In genomic region chr18:12882416-12882815, GRCh38 we compare ENCODE assay signal across 8 cellular contexts. TPM values are rescaled to one million over a fixed set of nuclear protein-coding genes. Genes with fewer than 3 reads are reported as not detected.
A peak's percentile ranks its signal among the peaks of the same experiment; 100 is the strongest.
DNase-seq lines count a peak whose midpoint lies in the region; ATAC-seq, FAIRE-seq and TF ChIP-seq lines count a peak whose summit lies in the region.

No MANE protein-coding gene starts in this region.

- WGBS in aorta, 2 donors = 40 to 48% methylated on average over 3 of the region's 3 CpGs

- CTCF ChIA-PET in OCI-LY7 (lab: Charles Lee; ENCODE audit: unreplicated experiment) (no interaction called here), endothelial cell of umbilical vein (lab: Charles Lee) (interaction anchor here (1.4 to 4.1 kb wide), 3 partner anchors 8 to 138 kb away, joined by 4 to 21 read pairs (median 5); no protein-coding TSS in a partner anchor)

- H3K4me2 ChIP-seq in OCI-LY7 (ENCODE audit: low read length) = peak overlapping the region; percentile 89
- H3K4me2 ChIP-seq in endothelial cell of umbilical vein (ENCODE audit: insufficient read depth, low read length) = peak overlapping the region; percentile 87
- peak overlapping the region; percentile 84 for H3K4me2 ChIP-seq in parathyroid adenoma (ENCODE audit: low read length)

- ATAC-seq in aorta (ENCODE audit: low FRiP score) = no peak
- no peak for ATAC-seq in GM19452 (IDR thresholded peaks at IDR 0.05; ENCODE audit: unreplicated experiment)
- ATAC-seq in HG02610 (IDR thresholded peaks at IDR 0.05; ENCODE audit: unreplicated experiment) = no peak
- ATAC-seq in HG03159 (IDR thresholded peaks at IDR 0.05; ENCODE audit: unreplicated experiment) = no peak

- H3K9ac ChIP-seq in endothelial cell of umbilical vein (replicated peaks; ENCODE audit: extremely low read depth, insufficient read depth, low read length) (peak overlapping the region; percentile 98), parathyroid adenoma (no peak overlapping the region)

- TF ChIP-seq CTCF in OCI-LY7 (conservative IDR thresholded peaks at IDR 0.05; ENCODE audit: low read length) (no peak), endothelial cell of umbilical vein (IDR thresholded peaks at IDR 0.05; ENCODE audit: extremely low read depth in 1 of 2, insufficient read depth in 1 of 2, low read depth in 1 of 2, low read length in 2 of 2) (no peak), parathyroid adenoma (IDR thresholded peaks at IDR 0.05) (no peak)

- H3K27me3 ChIP-seq in endothelial cell of umbilical vein (ENCODE audit: control insufficient read depth in 2 of 2, insufficient read depth in 2 of 2, low read length in 2 of 2) = no peaks in the 10 kb centered on the region
- H3K27me3 ChIP-seq in parathyroid adenoma (ENCODE audit: control insufficient read depth, insufficient read depth, low read length) = no peaks in the 10 kb centered on the region
- no peaks in the 10 kb centered on the region for H3K27me3 ChIP-seq in aorta (ENCODE audit: control insufficient read depth in 1 of 2, insufficient read depth in 2 of 2, low read length in 1 of 2)

- H3K27ac ChIP-seq in OCI-LY7 (ENCODE audit: low read depth, low read length, poor library complexity, severe bottlenecking) (no peak overlapping the region), endothelial cell of umbilical vein (ENCODE audit: insufficient read depth, low read depth, low read length) (no peak overlapping the region), parathyroid adenoma (peak overlapping the region; percentile 99), aorta (ENCODE audit: low read depth in 1 of 2, low read length in 2 of 2) (no peak overlapping the region)

- POLR2A ChIA-PET in OCI-LY7 (lab: Charles Lee) (interaction anchor here (1.1 to 4.0 kb wide), 6 partner anchors 10 to 109 kb away, joined by 3 to 52 read pairs (median 5); partner anchors contain the start of gene CEP192), endothelial cell of umbilical vein (lab: Charles Lee) (no interaction called here)

- FAIRE-seq in endothelial cell of umbilical vein (lab: Jason Lieb, UNC) = no peak

- dilution Hi-C loops in endothelial cell of umbilical vein (cut with MboI; ENCODE audit: extremely low pct_ligation_motif_present, low sequenced_read_pairs) = no loop called here

- H2AFZ ChIP-seq in OCI-LY7 (ENCODE audit: low read length) (no peak overlapping the region), endothelial cell of umbilical vein (ENCODE audit: low read depth, low read length) (no peak overlapping the region), parathyroid adenoma (no peak overlapping the region)

- peak; percentile 15 for DNase-seq in ELR (ENCODE audit: low read depth)
- DNase-seq in OCI-LY7 (ENCODE audit: low spot score) = no peak
- DNase-seq in endothelial cell of umbilical vein (ENCODE audit: low read depth, low spot score) = no peak
- DNase-seq in aorta = no peak

- peaks cover 68% of the 10 kb centered on the region for H3K4me1 ChIP-seq in OCI-LY7 (ENCODE audit: insufficient read depth, low read length, poor library complexity, severe bottlenecking)
- H3K4me1 ChIP-seq in endothelial cell of umbilical vein (ENCODE audit: control insufficient read depth, extremely low read depth, insufficient read depth, low read length) = peaks cover 6% of the 10 kb centered on the region
- peaks cover 18% of the 10 kb centered on the region for H3K4me1 ChIP-seq in parathyroid adenoma
- peaks cover 0 to 2% of the 10 kb centered on the region in 2 donors for H3K4me1 ChIP-seq in aorta (ENCODE audit: control insufficient read depth in 1 of 2, insufficient read depth in 2 of 2, low read length in 2 of 2)

- H3K9me2 ChIP-seq in OCI-LY7 (ENCODE audit: insufficient read depth, low read length) = no peaks in the 10 kb centered on the region

- no peaks in the 10 kb centered on the region for H3K9me1 ChIP-seq in endothelial cell of umbilical vein (replicated peaks; ENCODE audit: control insufficient read depth, extremely low read depth, insufficient read depth, low read length)

- peak overlapping the region; percentile 78 for H3K4me3 ChIP-seq in OCI-LY7 (ENCODE audit: low read depth, low read length, poor library complexity, severe bottlenecking)
- H3K4me3 ChIP-seq in endothelial cell of umbilical vein (replicated peaks in 1 of 3; ENCODE audit: insufficient read depth in 1 of 3, low read depth in 1 of 3, low read length in 3 of 3) = peak overlapping the region in 2 of 3 experiments; percentile 32 to 79
- H3K4me3 ChIP-seq in parathyroid adenoma (ENCODE audit: low read depth, low read length) = peak overlapping the region; percentile 86
- no peak overlapping the region for H3K4me3 ChIP-seq in aorta (ENCODE audit: low read length in 2 of 2)

- BruUV-seq in OCI-LY7 (replicated peaks; lab: Mats Ljungman, UMichigan) = TSS peak; percentile 67
- no TSS peak for BruUV-seq in endothelial cell of umbilical vein (replicated peaks; lab: Mats Ljungman, UMichigan)

- H3K9me3 ChIP-seq in OCI-LY7 (ENCODE audit: low read length) = no peaks in the 10 kb centered on the region
- H3K9me3 ChIP-seq in endothelial cell of umbilical vein (replicated peaks; ENCODE audit: control insufficient read depth, insufficient read depth, low read length) = no peaks in the 10 kb centered on the region
- no peaks in the 10 kb centered on the region for H3K9me3 ChIP-seq in parathyroid adenoma (ENCODE audit: control insufficient read depth, low read length)
- H3K9me3 ChIP-seq in aorta (ENCODE audit: control insufficient read depth, low read length) = no peaks in the 10 kb centered on the region

- no peak for TF ChIP-seq POLR2A in endothelial cell of umbilical vein (IDR thresholded peaks at IDR 0.05; ENCODE audit: low read depth, low read length)

- H3K79me2 ChIP-seq in OCI-LY7 (ENCODE audit: insufficient read depth, low read depth, low read length) = peaks cover 62% of the 10 kb centered on the region
- H3K79me2 ChIP-seq in endothelial cell of umbilical vein (ENCODE audit: control insufficient read depth, insufficient read depth, low read length) = peaks cover 42% of the 10 kb centered on the region
- H3K79me2 ChIP-seq in parathyroid adenoma = peaks cover 37% of the 10 kb centered on the region

- H3K36me3 ChIP-seq in OCI-LY7 (ENCODE audit: insufficient read depth, low read length) = no peaks in the 10 kb centered on the region; the same call in 1 of the 2 replicates
- H3K36me3 ChIP-seq in endothelial cell of umbilical vein (ENCODE audit: control insufficient read depth in 2 of 2, extremely low read depth in 1 of 2, insufficient read depth in 2 of 2, low read length in 2 of 2) = no peaks in the 10 kb centered on the region
- H3K36me3 ChIP-seq in parathyroid adenoma (ENCODE audit: control insufficient read depth, insufficient read depth, low read length) = no peaks in the 10 kb centered on the region
- no peaks in the 10 kb centered on the region for H3K36me3 ChIP-seq in aorta (ENCODE audit: control insufficient read depth in 1 of 2, insufficient read depth in 2 of 2, low read length in 1 of 2)

- H4K20me1 ChIP-seq in OCI-LY7 (ENCODE audit: insufficient read depth, low read length) = peaks cover 37% of the 10 kb centered on the region; the same call in 1 of the 2 replicates
- H4K20me1 ChIP-seq in endothelial cell of umbilical vein (replicated peaks; ENCODE audit: control insufficient read depth, extremely low read depth, insufficient read depth, low read length) = no peaks in the 10 kb centered on the region

- intact Hi-C loops in OCI-LY7 (cut with micrococcal nuclease; ENCODE audit: unreplicated experiment) (loop anchor here (2.0 to 5.0 kb wide), 3 partner anchors 20 to 505 kb away; partner anchors contain the start of genes AFG3L2 and SEH1L), endothelial cell of umbilical vein (cut with micrococcal nuclease) (loop anchor here (2.0 to 5.0 kb wide), 3 partner anchors 54 to 490 kb away; partner anchors contain the start of gene SEH1L), aorta (cut with DNase I) (loop anchor here (10.0 kb wide), 2 partner anchors 48 to 58 kb away; no protein-coding TSS in a partner anchor)

TF ChIP-seq in endothelial cell of umbilical vein, 7 proteins besides CTCF, POLR2A, EP300 and RAD21:
- TF ChIP-seq JUN (IDR thresholded peaks at IDR 0.05; ENCODE audit: borderline replicate concordance, insufficient read depth, insufficient read length, low read depth) (no peak), POLR2AphosphoS5 (IDR thresholded peaks at IDR 0.05; ENCODE audit: insufficient read depth, low read depth, low read length) (no peak), EZH2 (IDR thresholded peaks at IDR 0.05; ENCODE audit: borderline replicate concordance, low read depth, low read length, severe bottlenecking) (no peak), MAX (IDR thresholded peaks at IDR 0.05; ENCODE audit: insufficient read depth, insufficient read length) (no peak), GATA2 (IDR thresholded peaks at IDR 0.05; ENCODE audit: insufficient read depth, insufficient read length, low read depth, low read length) (no peak), FOS (IDR thresholded peaks at IDR 0.05; ENCODE audit: borderline replicate concordance, insufficient read depth, low read length) (no peak), MYC (IDR thresholded peaks at IDR 0.05; ENCODE audit: low read depth, low read length) (no peak)

RNA-seq across cellular contexts. Expression of gene PTPN2, which starts 1.6 kb away (rescaled TPM):
- total RNA-seq in OCI-LY7 (2014; rRNA removed; shearing (Covaris generic)) = 69.7 and 85.0 TPM in 2 replicates
- 54.9 and 64.2 TPM in 2 replicates for total RNA-seq in OCI-LY7 (2022)
- 20.9 and 21.7 TPM in 2 replicates for total RNA-seq in endothelial cell of umbilical vein
- 4.9 and 8.2 TPM in 2 replicates for polyA plus RNA-seq in endothelial cell of umbilical vein
- 10.4 and 10.5 TPM in 2 replicates for polyA plus RNA-seq in endothelial cell of umbilical vein (2011; cell fraction: cytosol; rRNA removed)
- polyA plus RNA-seq in endothelial cell of umbilical vein (2011; cell fraction: nucleus; rRNA removed) = 18.8 and 22.0 TPM in 2 replicates
- polyA plus RNA-seq in endothelial cell of umbilical vein (2012) = 12.2 and 19.3 TPM in 2 replicates
- 10.2 and 16.1 TPM in 2 replicates for polyA minus RNA-seq in endothelial cell of umbilical vein
- polyA minus RNA-seq in endothelial cell of umbilical vein (2011; cell fraction: cytosol; rRNA and poly(A)+ RNA removed) = 26.3 TPM
- 13.1 and 17.0 TPM in 2 replicates for polyA minus RNA-seq in endothelial cell of umbilical vein (2011; cell fraction: nucleus; rRNA and poly(A)+ RNA removed)
- 10 to 100 TPM; 37.2 to 52.9 TPM for total RNA-seq in aorta
- 10 to 100 TPM; 26.6 to 37.7 TPM for polyA plus RNA-seq in aorta

Comparison
In these comparisons a context has a peak if more than half of its experiments do, and no peak if none do; other contexts are left out.
1. H3K4me3 ChIP-seq: peak in OCI-LY7 (single experiment), endothelial cell of umbilical vein (2 of 3) and parathyroid adenoma (single experiment); none in aorta (0 of 2).
2. Peak in every context shown above with its lines, with median percentiles within 50 percentile points of each other: H3K4me2 ChIP-seq.